8 cellular contexts compared by ENCODE assay signal in the genomic region with DNA sequence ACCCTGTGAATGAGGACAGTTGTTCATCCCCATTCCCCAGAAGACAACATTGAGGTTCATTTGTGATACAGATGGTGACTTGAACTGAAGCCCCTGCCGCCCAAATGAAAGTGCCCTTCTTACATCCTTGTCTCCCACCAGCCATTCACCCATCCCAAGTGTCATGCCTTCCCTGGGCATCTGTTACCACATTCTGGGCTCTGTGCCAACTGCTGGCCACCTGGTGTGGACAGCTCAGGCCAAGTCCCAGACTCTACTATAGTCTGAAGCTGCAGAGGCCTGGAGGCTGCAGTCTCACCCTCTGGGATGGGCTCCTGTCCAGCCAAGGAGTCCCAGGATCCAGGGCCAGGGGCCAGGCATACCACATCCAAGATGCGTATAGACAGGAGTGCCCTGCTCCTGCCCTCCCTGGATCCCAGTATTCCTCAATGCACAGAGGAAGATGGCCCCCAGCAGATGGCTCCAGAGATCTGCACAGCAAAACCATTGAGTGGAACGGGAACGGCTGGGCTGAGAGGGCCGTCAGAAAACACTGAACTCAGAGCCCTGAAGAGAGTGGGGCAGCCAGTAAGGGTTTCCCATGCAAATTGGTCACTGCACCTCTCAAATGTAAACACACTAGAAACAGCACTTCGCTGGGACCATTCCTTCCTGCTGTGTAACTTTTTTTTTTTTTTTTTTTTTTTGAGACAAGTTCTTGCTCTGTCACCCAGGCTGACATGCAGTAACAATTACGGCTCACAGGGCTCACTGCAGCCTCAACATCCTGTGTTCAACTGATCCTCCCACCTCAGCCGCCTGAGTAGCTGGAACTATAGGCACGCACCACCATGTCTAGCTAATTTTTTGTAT. TPM values are rescaled to one million over a fixed set of nuclear protein-coding genes. Genes with fewer than 3 reads are reported as not detected.
DNase-seq lines count a peak whose midpoint lies in the region; ATAC-seq and TF ChIP-seq lines count a peak whose summit lies in the region.

No MANE protein-coding gene starts in this region.

- H3K4me1 ChIP-seq in HUES64 (ENCODE audit: insufficient read depth, low read length) (peaks cover 40% of the 10 kb centered on the region), aorta (ENCODE audit: control insufficient read depth in 1 of 2, insufficient read depth in 2 of 2, low read length in 2 of 2) (no peaks in the 10 kb centered on the region)

- TF ChIP-seq CTCF in fibroblast of pulmonary artery (IDR thresholded peaks at IDR 0.05; ENCODE audit: low read length, missing control alignments) (peak; percentile 89), neural crest cell (conservative IDR thresholded peaks at IDR 0.05) (peak; percentile 66)

- H3K4me3 Mint-ChIP-seq in neural crest cell, result no peak overlapping the region

- no peak overlapping the region for H3K27ac Mint-ChIP-seq in neural crest cell (ENCODE audit: unreplicated experiment)

- peaks cover 4% of the 10 kb centered on the region for H3K36me3 Mint-ChIP-seq in neural crest cell (ENCODE audit: low read depth)

- H3K27me3 Mint-ChIP-seq in neural crest cell (ENCODE audit: low read depth), result no peaks in the 10 kb centered on the region

- no peak overlapping the region for H3K9ac ChIP-seq in HUES64 (ENCODE audit: low read depth, low read length)

- H3K36me3 ChIP-seq in HUES64 (ENCODE audit: insufficient read depth, low read length), result no peaks in the 10 kb centered on the region
- H3K36me3 ChIP-seq in aorta (ENCODE audit: control insufficient read depth in 1 of 2, insufficient read depth in 2 of 2, low read length in 1 of 2), result no peaks in the 10 kb centered on the region

- 49% methylated on average over 9 of the region's 9 CpGs for WGBS in HUES64
- 41 to 42% methylated on average over 9 of the region's 9 CpGs for WGBS in aorta, 2 donors

- H3K9me3 ChIP-seq in HUES64 (ENCODE audit: insufficient read depth, low read depth, low read length), result no peaks in the 10 kb centered on the region
- H3K9me3 ChIP-seq in aorta (ENCODE audit: control insufficient read depth, low read length), result no peaks in the 10 kb centered on the region

- H3K27me3 ChIP-seq in HUES64 (ENCODE audit: insufficient read depth, low read length), result no peaks in the 10 kb centered on the region
- H3K27me3 ChIP-seq in aorta (ENCODE audit: control insufficient read depth in 1 of 2, insufficient read depth in 2 of 2, low read length in 1 of 2), result no peaks in the 10 kb centered on the region

- H3K27ac ChIP-seq in HUES64 (ENCODE audit: low read depth, low read length), result peak overlapping the region; percentile 98
- H3K27ac ChIP-seq in aorta (ENCODE audit: low read depth in 1 of 2, low read length in 2 of 2), result no peak overlapping the region

- intact Hi-C loops in aorta (cut with DNase I), result loop anchor here (5.0 to 10.0 kb wide), 2 partner anchors 56 to 59 kb away; no protein-coding TSS in a partner anchor

- peak; percentile 85 for ATAC-seq in aorta (ENCODE audit: low FRiP score)

- peaks cover 45% of the 10 kb centered on the region for H3K4me1 Mint-ChIP-seq in neural crest cell

- H3K4me3 ChIP-seq in HUES64 (ENCODE audit: low read length), result no peak overlapping the region
- H3K4me3 ChIP-seq in fibroblast of pulmonary artery (replicated peaks; ENCODE audit: low read depth, low read length), result no peak overlapping the region
- no peak overlapping the region for H3K4me3 ChIP-seq in aorta (ENCODE audit: low read length in 2 of 2)

- DNase-seq in GM03348 (ENCODE audit: low spot score) (peak; percentile 85), OCI-M1 (lab: John Stamatoyannopoulos, UW) (peak; percentile 98), fibroblast of pulmonary artery (ENCODE audit: low read depth) (peak; percentile 82), neural crest cell (ENCODE audit: low read depth, low spot score) (peak; percentile 54), aorta (peak; percentile 74 to 85), SKM-1 (lab: John Stamatoyannopoulos, UW; ENCODE audit: unreplicated experiment) (no peak)
- DNase-seq in activated effector memory CD4-positive, alpha-beta T cell treated with anti-CD3 and anti-CD28 coated beads, Interleukin-2, amount 50 U/mL, for 16 hours, result peak; percentile 76

- H3K9me3 Mint-ChIP-seq in neural crest cell, result no peaks in the 10 kb centered on the region

RNA-seq across cellular contexts. Expression of a gene that starts 22.8 kb away (rescaled TPM):
- 23.4 TPM for polyA plus RNA-seq in HUES64 (2013, experiment 1 of 2)
- 30.1 TPM for polyA plus RNA-seq in HUES64 (2013, experiment 2 of 2)
- 53.8 and 56.5 TPM in 2 replicates for total RNA-seq in neural crest cell
- 10 to 100 TPM; 31.3 to 76.1 TPM for total RNA-seq in aorta
- 10 to 100 TPM in 1 of 2 donors, 1 to 10 TPM in 1; 5.8 to 10.8 TPM for polyA plus RNA-seq in aorta
